In genomic region chr7:2451171-2452073, GRCh38 we compare ENCODE assay signal across 9 cellular contexts. TPM values are rescaled to one million over a fixed set of nuclear protein-coding genes. Genes with fewer than 3 reads are reported as not detected.
DNase-seq lines count a peak whose midpoint lies in the region; ATAC-seq, FAIRE-seq and TF ChIP-seq lines count a peak whose summit lies in the region.
"Had no signal": no experiment of that assay in that cellular context is flagged by ENCODE, and none has a peak within 500 bp of the region (broad histone marks: within the 10 kb centered on the region; RNA-seq: fewer than 3 reads in every experiment).

No MANE protein-coding gene starts in this region.

- intact Hi-C loops in Caco-2 (cut with micrococcal nuclease; ENCODE audit: unreplicated experiment) = loop anchor here (1.0 to 5.0 kb wide), 2 partner anchors 18 to 231 kb away; no protein-coding TSS in a partner anchor

- H3K4me3 ChIP-seq in Caco-2 (ENCODE audit: low read depth, low read length) (peak overlapping the region; percentile 26), SJCRH30 (peak overlapping the region; percentile 41)

- H3K4me1 ChIP-seq in Caco-2 (peaks cover 6% of the 10 kb centered on the region), SJCRH30 (no peaks in the 10 kb centered on the region; the same call in 1 of the 2 replicates)

- peaks cover 20% of the 10 kb centered on the region for H3K36me3 Mint-ChIP-seq in Caco-2 (ENCODE audit: insufficient read depth, unreplicated experiment)

- H3K9me3 ChIP-seq in Caco-2 (no peaks in the 10 kb centered on the region), SJCRH30 (replicated peaks) (no peaks in the 10 kb centered on the region)

- H3K9me3 Mint-ChIP-seq in Caco-2 (ENCODE audit: unreplicated experiment) = no peaks in the 10 kb centered on the region

- CTCF ChIA-PET in Caco-2 (lab: Charles Lee) = interaction anchor here (0.6 to 3.7 kb wide), 14 partner anchors 9 to 268 kb away, joined by 3 to 75 read pairs (median 4); partner anchors contain the start of gene CHST12

- peak; percentile 89 to 93 for TF ChIP-seq CTCF in Caco-2 (IDR thresholded peaks at IDR 0.05; ENCODE audit: insufficient read depth in 1 of 2, low read depth in 1 of 2, low read length in 1 of 2, severe bottlenecking in 1 of 2, unreplicated experiment in 1 of 2)

- BruUV-seq in Caco-2 (replicated peaks; lab: Mats Ljungman, UMichigan) = no TSS peak

- H3K4me1 Mint-ChIP-seq in Caco-2 (ENCODE audit: low read depth, unreplicated experiment) = no peaks in the 10 kb centered on the region

- H3K4me3 Mint-ChIP-seq in Caco-2 (ENCODE audit: unreplicated experiment) = peak overlapping the region; percentile 70

- no peaks in the 10 kb centered on the region for H3K27me3 ChIP-seq in Caco-2 (replicated peaks; ENCODE audit: control insufficient read depth, insufficient read depth, low read length)
- H3K27me3 ChIP-seq in SJCRH30 = no peaks in the 10 kb centered on the region

- peak overlapping the region; percentile 72 for H3K27ac Mint-ChIP-seq in Caco-2 (ENCODE audit: unreplicated experiment)

- in situ Hi-C loops in KBM-7 (cut with MboI; ENCODE audit: low pct_unique_long_range_greater_than_20kb, low sequenced_read_pairs) = no loop called here

- H3K27ac ChIP-seq in SJCRH30 (no peak overlapping the region), substantia nigra (ENCODE audit: low read depth, low read length, poor library complexity, severe bottlenecking) (peak overlapping the region; percentile 53)
- H3K27ac ChIP-seq: epithelial cell of prostate had no signal

- FAIRE-seq in frontal cortex (lab: Jason Lieb, UNC) = no peak

- ATAC-seq in GM21381 (IDR thresholded peaks at IDR 0.05; ENCODE audit: unreplicated experiment) = peak; percentile 86

- DNase-seq in Caco-2 (peak; percentile 85 to 92), KBM-7 (peak; percentile 81), SJCRH30 (peak; percentile 82 to 89), frontal cortex (ENCODE audit: low spot score in 2 of 2) (peak; percentile 80 to 89), occipital lobe (lab: John Stamatoyannopoulos, UW) (peak; percentile 46), substantia nigra (lab: John Stamatoyannopoulos, UW) (peak in 47 of 49 donors; percentile 21 to 91 (median 73))
- peak; percentile 68 for DNase-seq in activated gamma-delta T cell treated with anti-CD3 and anti-CD28 coated beads, Interleukin-2, amount 50 U/mL, for 16 hours (ENCODE audit: low read depth)

- POLR2A ChIA-PET in Caco-2 (lab: Charles Lee) = interaction anchor here (1.0 to 1.2 kb wide), 2 partner anchors 11 to 17 kb away, joined by 4 to 7 read pairs; no protein-coding TSS in a partner anchor

- H3K36me3 ChIP-seq in Caco-2 (ENCODE audit: control insufficient read depth, insufficient read depth, low read length) = no peaks in the 10 kb centered on the region; the same call in 1 of the 2 replicates
- no peaks in the 10 kb centered on the region for H3K36me3 ChIP-seq in SJCRH30

- H3K27me3 Mint-ChIP-seq in Caco-2 (ENCODE audit: insufficient read depth, unreplicated experiment) = no peaks in the 10 kb centered on the region

RNA-seq across cellular contexts. Expression of gene GRIFIN, which starts 24.8 kb away (rescaled TPM):
- total RNA-seq in Caco-2 (2022) = not detected in 2 replicates
- total RNA-seq in SJCRH30 (2014; rRNA removed; shearing (Covaris generic)) = not detected in 2 replicates
- total RNA-seq in frontal cortex = not detected
- not detected for total RNA-seq in occipital lobe

RNA-seq across cellular contexts. Expression of gene CHST12, which starts 48.0 kb away (rescaled TPM):
- total RNA-seq in Caco-2 (2022) (26.0 and 28.0 TPM in 2 replicates), frontal cortex (2.0 TPM), occipital lobe (1.9 TPM)
- 7.4 and 7.8 TPM in 2 replicates for total RNA-seq in SJCRH30 (2014; rRNA removed; shearing (Covaris generic))
